In genomic region chr4:151715881-151716280, GRCh38 we compare ENCODE assay signal across 24 cellular contexts. TPM values are rescaled to one million over a fixed set of nuclear protein-coding genes. Genes with fewer than 3 reads are reported as not detected.
DNase-seq lines count a peak whose midpoint lies in the region; ATAC-seq and TF ChIP-seq lines count a peak whose summit lies in the region.
"Had no signal": no experiment of that assay in that cellular context is flagged by ENCODE, and none has a peak within 500 bp of the region (broad histone marks: within the 10 kb centered on the region; RNA-seq: fewer than 3 reads in every experiment).

No MANE protein-coding gene starts in this region.

- ATAC-seq in lower lobe of right lung = no peak
- ATAC-seq: A549, GM12878, Panc1 had no signal

- TF ChIP-seq CTCF in right atrium auricular region (IDR thresholded peaks at IDR 0.05) (no peak), glutamatergic neuron (IDR thresholded peaks at IDR 0.05; ENCODE audit: partially characterized antibody, unreplicated experiment) (no peak), lower lobe of right lung (IDR thresholded peaks at IDR 0.05) (no peak)

- peaks cover 0 to 13% of the 10 kb centered on the region in 2 donors for H3K4me1 ChIP-seq in right atrium auricular region
- no peaks in the 10 kb centered on the region for H3K4me1 ChIP-seq in lower lobe of right lung
- H3K4me1 ChIP-seq: A549, BE2C had no signal

- DNase-seq in right atrium auricular region (ENCODE audit: low spot score) (no peak), cardiac septum (ENCODE audit: low spot score) (no peak), NCI-H345 treated with DMSO at 0.1 percent for 48 hours (lab: John Stamatoyannopoulos, UW; ENCODE audit: unreplicated experiment) (peak; percentile 9), glutamatergic neuron (peak; percentile 40), lower lobe of right lung (no peak), superior temporal gyrus (ENCODE audit: extremely low spot score) (no peak), DMS 273 treated with DMSO at 0.1 percent for 48 hours (lab: John Stamatoyannopoulos, UW) (no peak)
- DNase-seq: BE2C; CD4-positive, alpha-beta T cell; COR-L47; DND-41; H7; IMR-90; NCI-H1092 treated with DMSO at 0.1 percent for 48 hours; NCI-H1436 treated with DMSO at 0.1 percent for 48 hours; NCI-H2081; NCI-H226; NCI-H524 treated with DMSO at 0.1 percent for 48 hours; NCI-H82; SIG-M5 had no signal

- peaks cover 7% of the 10 kb centered on the region for H3K27me3 Mint-ChIP-seq in glutamatergic neuron (ENCODE audit: unreplicated experiment)
- H3K27me3 Mint-ChIP-seq: CD4-positive, alpha-beta T cell had no signal

- H3K9me3 ChIP-seq in right atrium auricular region (no peaks in the 10 kb centered on the region), lower lobe of right lung (no peaks in the 10 kb centered on the region)
- H3K9me3 ChIP-seq: A549, BE2C had no signal

- no peaks in the 10 kb centered on the region for H3K27me3 ChIP-seq in right atrium auricular region
- no peaks in the 10 kb centered on the region for H3K27me3 ChIP-seq in lower lobe of right lung (ENCODE audit: low read depth)
- H3K27me3 ChIP-seq: BE2C had no signal

- intact Hi-C loops in cardiac septum (cut with DNase I) (no loop called here), lower lobe of right lung (cut with DNase I) (no loop called here)

- H3K27ac ChIP-seq in right atrium auricular region = peak overlapping the region; percentile 13 to 70
- no peak overlapping the region for H3K27ac ChIP-seq in lower lobe of right lung
- H3K27ac ChIP-seq: A549, KMS-11 had no signal

- peaks cover 11% of the 10 kb centered on the region for H3K9me3 Mint-ChIP-seq in glutamatergic neuron (ENCODE audit: unreplicated experiment)
- H3K9me3 Mint-ChIP-seq: CD4-positive, alpha-beta T cell had no signal

- peaks cover 51% of the 10 kb centered on the region for H3K4me1 Mint-ChIP-seq in glutamatergic neuron (ENCODE audit: low read depth, unreplicated experiment)

- H3K36me3 Mint-ChIP-seq in glutamatergic neuron (ENCODE audit: unreplicated experiment) = no peaks in the 10 kb centered on the region

- peak overlapping the region; percentile 8 for H3K4me3 Mint-ChIP-seq in glutamatergic neuron (ENCODE audit: unreplicated experiment)
- H3K4me3 Mint-ChIP-seq: CD4-positive, alpha-beta T cell had no signal

- peak overlapping the region; percentile 96 for H3K27ac Mint-ChIP-seq in glutamatergic neuron (ENCODE audit: unreplicated experiment)
- H3K27ac Mint-ChIP-seq: CD4-positive, alpha-beta T cell had no signal

- H3K4me3 ChIP-seq in right atrium auricular region (no peak overlapping the region), lower lobe of right lung (no peak overlapping the region)
- H3K4me3 ChIP-seq: A549, GM12878 had no signal

- H3K36me3 ChIP-seq in right atrium auricular region (no peaks in the 10 kb centered on the region), lower lobe of right lung (no peaks in the 10 kb centered on the region)
- H3K36me3 ChIP-seq: BE2C had no signal

RNA-seq across cellular contexts. Expression of gene GATB, which starts 44.9 kb away (rescaled TPM):
- total RNA-seq in right atrium auricular region = 100 to 1,000 TPM in 1 of 2 donors, 10 to 100 TPM in 1; 28.1 to 131 TPM
- 75.1 TPM for total RNA-seq in cardiac septum
- total RNA-seq in glutamatergic neuron (ENCODE audit: unreplicated experiment) = 24.5 TPM
- 14.2 TPM for total RNA-seq in lower lobe of right lung

Comparison
In these comparisons a context has a peak if more than half of its experiments do, and no peak if none do; other contexts are left out.
1. DNase-seq: peak in NCI-H345 treated with DMSO at 0.1 percent for 48 hours (single experiment) and glutamatergic neuron (single experiment); none in right atrium auricular region (single experiment), cardiac septum (single experiment), lower lobe of right lung (single experiment), superior temporal gyrus (single experiment) and DMS 273 treated with DMSO at 0.1 percent for 48 hours (single experiment).